9 cellular contexts compared by ENCODE assay signal in the genomic region with DNA sequence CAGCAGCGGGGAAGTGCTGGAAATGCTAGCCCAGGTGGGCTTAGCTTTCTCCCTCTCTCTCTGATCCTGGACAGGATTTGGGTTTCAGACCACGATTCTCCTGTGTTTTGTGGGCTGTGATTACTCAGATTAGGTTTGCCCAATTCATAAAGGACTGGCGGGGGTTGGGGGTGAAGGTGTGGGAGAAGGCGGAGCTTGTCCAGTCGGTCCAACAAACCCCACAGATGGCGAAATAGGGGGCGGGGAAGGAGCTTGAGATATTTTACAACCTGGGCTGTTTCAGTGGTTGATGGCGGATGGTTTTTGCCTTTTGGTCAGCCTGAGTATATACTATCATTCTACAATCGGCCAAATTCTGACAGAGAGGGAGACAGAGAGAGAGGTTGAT. TPM values are rescaled to one million over a fixed set of nuclear protein-coding genes. Genes with fewer than 3 reads are reported as not detected.
DNase-seq lines count a peak whose midpoint lies in the region; ATAC-seq, FAIRE-seq and TF ChIP-seq lines count a peak whose summit lies in the region.
"Had no signal": no experiment of that assay in that cellular context is flagged by ENCODE, and none has a peak within 500 bp of the region (broad histone marks: within the 10 kb centered on the region; RNA-seq: fewer than 3 reads in every experiment).

No MANE protein-coding gene starts in this region.

- H3K4me1 ChIP-seq in A549 (peaks cover 43% of the 10 kb centered on the region), lower lobe of right lung (peaks cover 22% of the 10 kb centered on the region)

- no peaks in the 10 kb centered on the region for H3K9me3 ChIP-seq in A549
- H3K9me3 ChIP-seq in lower lobe of right lung, result no peaks in the 10 kb centered on the region

- H3K4me2 ChIP-seq in A549, result peak overlapping the region; percentile 79

- WGBS in A549 (ENCODE audit: missing lambda C conversion rate), result 24% methylated on average over 9 of the region's 9 CpGs

- TF ChIP-seq POLR2A in A549 (IDR thresholded peaks at IDR 0.05; ENCODE audit: low read length), result no peak

- peak overlapping the region; percentile 76 to 79 for H3K27ac ChIP-seq in A549
- peak overlapping the region; percentile 48 for H3K27ac ChIP-seq in lower lobe of right lung

- no peaks in the 10 kb centered on the region for H3K27me3 ChIP-seq in lower lobe of right lung (ENCODE audit: low read depth)

- H3K4me3 ChIP-seq in A549 (peak overlapping the region; percentile 47), lower lobe of right lung (peak overlapping the region; percentile 38)

- POLR2A ChIA-PET in A549 (lab: Yijun Ruan, JAX), result interaction anchor here (1.7 kb wide), 1 partner anchor 35 kb away, joined by 5 read pairs; the partner anchor contains the start of gene PCDHAC2

- FAIRE-seq in A549 (lab: Jason Lieb, UNC) (no peak), HTR-8/SVneo (lab: Jason Lieb, UNC) (no peak)

- ATAC-seq in A549, result peak; percentile 53 to 57; a peak in 4 of 6 replicates
- ATAC-seq in lower lobe of right lung, result peak; percentile 69 to 71
- ATAC-seq in HG03135 (IDR thresholded peaks at IDR 0.05; ENCODE audit: unreplicated experiment), result no peak
- no peak for ATAC-seq in HG02973 (IDR thresholded peaks at IDR 0.05; ENCODE audit: unreplicated experiment)
- no peak for ATAC-seq in HG03108 (IDR thresholded peaks at IDR 0.05; ENCODE audit: unreplicated experiment)

- TF ChIP-seq EP300 in A549 (IDR thresholded peaks at IDR 0.05), result no peak

- H3K36me3 ChIP-seq in lower lobe of right lung, result no peaks in the 10 kb centered on the region

- intact Hi-C loops in lower lobe of right lung (cut with DNase I), result no loop called here

- CTCF ChIA-PET in A549 (lab: Yijun Ruan, JAX), result interaction anchor here (0.6 to 2.8 kb wide), 4 partner anchors 34 to 75 kb away, joined by 3 to 11 read pairs (median 5); partner anchors contain the start of gene PCDHAC1

- TF ChIP-seq CTCF in A549 (IDR thresholded peaks at IDR 0.05) (no peak), lower lobe of right lung (IDR thresholded peaks at IDR 0.05) (no peak)

- DNase-seq in A549 (ENCODE audit: low read depth in 1 of 2, low spot score in 1 of 2) (peak; percentile 47 to 67), HTR-8/SVneo (ENCODE audit: insufficient read length, low spot score) (peak; percentile 33), astrocyte of the hippocampus (ENCODE audit: low read depth, low spot score) (peak; percentile 28), lower lobe of right lung (peak; percentile 80), foreskin melanocyte (no peak)
- DNase-seq: DND-41 had no signal

- TF ChIP-seq RAD21 in A549 (conservative IDR thresholded peaks at IDR 0.05 in 1 of 2, IDR thresholded peaks at IDR 0.05 in 1 of 2), result no peak

TF ChIP-seq in A549, 52 proteins besides CTCF, POLR2A, EP300 and RAD21:
- TF ChIP-seq CEBPB (IDR thresholded peaks at IDR 0.05) (peak in 1 of 2 experiments; percentile 79; a peak in 2 of 4 replicates), JUN (IDR thresholded peaks at IDR 0.05) (no peak; a peak in 1 of 5 replicates), RCOR1 (IDR thresholded peaks at IDR 0.05; ENCODE audit: low read depth, low read length) (no peak), RFX5 (IDR thresholded peaks at IDR 0.05) (no peak), ZFP36 (IDR thresholded peaks at IDR 0.05; ENCODE audit: borderline replicate concordance, partially characterized antibody) (no peak)

RNA-seq across cellular contexts. Expression of gene PCDHAC2, which starts 35.2 kb away (rescaled TPM):
- 5.3 and 6.3 TPM in 2 replicates for polyA plus RNA-seq in A549 (2011; rRNA removed)
- polyA plus RNA-seq in A549 (2012; cell fraction: cytosol; rRNA removed), result 1.8 and 2.6 TPM in 2 replicates
- polyA plus RNA-seq in A549 (2012; cell fraction: nucleus; rRNA removed), result 1.8 and 2.7 TPM in 2 replicates
- 1.1 to 1.2 TPM (median 1.2 TPM) in 3 replicates for polyA plus RNA-seq in A549 (2017; fragmentation: RNase III; extraction: RNeasy Plus Mini Kit Qiagen cat#74134 plus additional on column Dnase treatment)
- 17.9 and 18.7 TPM in 2 replicates for polyA minus RNA-seq in A549 (2011; rRNA and poly(A)+ RNA removed)
- 5.8 TPM for total RNA-seq in lower lobe of right lung

RNA-seq across cellular contexts. Expression of gene PCDHB1, which starts 49.7 kb away (rescaled TPM):
- polyA plus RNA-seq in A549 (2011; rRNA removed) (not detected in 2 replicates), A549 (2017; fragmentation: RNase III; extraction: RNeasy Plus Mini Kit Qiagen cat#74134 plus additional on column Dnase treatment) (not detected in 3 replicates)
- polyA plus RNA-seq in A549 (2012; cell fraction: cytosol; rRNA removed), result not detected in 2 replicates
- polyA plus RNA-seq in A549 (2012; cell fraction: nucleus; rRNA removed), result not detected in 2 replicates
- polyA minus RNA-seq in A549 (2011; rRNA and poly(A)+ RNA removed), result not detected in 2 replicates
- total RNA-seq in lower lobe of right lung, result 0.15 TPM

Comparison
In these comparisons a context has a peak if more than half of its experiments do, and no peak if none do; other contexts are left out.
1. ATAC-seq: peak in A549 (2 of 2) and lower lobe of right lung (2 of 2); none in HG03135 (single experiment), HG02973 (single experiment) and HG03108 (single experiment).